9 cellular contexts compared by ENCODE assay signal in the genomic region with DNA sequence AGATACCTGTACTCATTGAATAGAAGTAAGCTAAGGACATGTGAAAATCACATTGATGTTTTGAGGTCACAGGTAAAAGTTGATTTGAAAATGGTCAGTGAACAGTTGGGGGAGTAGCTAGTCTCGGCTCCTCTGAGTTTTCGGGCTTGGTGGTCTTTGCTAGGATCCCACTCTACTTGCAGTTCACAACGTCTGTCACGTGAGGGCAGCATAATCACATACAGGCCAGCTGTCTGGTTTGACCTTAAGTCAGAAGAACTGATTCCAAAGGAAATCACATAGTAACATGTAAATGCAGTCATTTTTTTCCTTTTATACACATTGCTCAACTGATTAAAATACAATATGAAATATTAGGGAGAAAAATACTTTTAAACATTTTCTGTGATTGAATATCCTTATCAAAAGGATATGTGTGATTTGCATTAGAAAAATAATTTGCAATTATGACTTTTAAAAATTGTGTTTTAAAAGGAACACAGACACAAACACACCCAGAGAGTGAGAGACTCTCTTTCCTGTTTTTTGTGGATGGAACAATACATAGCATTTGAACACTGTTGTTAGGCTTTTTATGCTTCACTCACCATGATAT. TPM values are rescaled to one million over a fixed set of nuclear protein-coding genes. Genes with fewer than 3 reads are reported as not detected.
DNase-seq lines count a peak whose midpoint lies in the region; ATAC-seq and TF ChIP-seq lines count a peak whose summit lies in the region.
"Had no signal": no experiment of that assay in that cellular context is flagged by ENCODE, and none has a peak within 500 bp of the region (broad histone marks: within the 10 kb centered on the region; RNA-seq: fewer than 3 reads in every experiment).

No MANE protein-coding gene starts in this region.

- H3K4me1 ChIP-seq in testis, result no peaks in the 10 kb centered on the region

- H3K4me1 Mint-ChIP-seq in activated CD4-positive, alpha-beta T cell treated with anti-CD3 and anti-CD28 coated beads, Interleukin-2, amount 10 ng/mL, durations not matched to agents 7 days and 5 days, result no peaks in the 10 kb centered on the region

- H3K9me3 Mint-ChIP-seq in activated CD4-positive, alpha-beta T cell treated with anti-CD3 and anti-CD28 coated beads, Interleukin-2, amount 10 ng/mL, durations not matched to agents 7 days and 5 days, result no peaks in the 10 kb centered on the region
- H3K9me3 Mint-ChIP-seq: stimulated activated naive CD8-positive, alpha-beta T cell treated with anti-CD3 and anti-CD28 coated beads, Interleukin-15, Interleukin-2, amounts not matched to agents 100 ng/mL and 50 ng/mL, for 24 hours had no signal

- H3K4me3 ChIP-seq in AG10803 (ENCODE audit: low read length), result no peak overlapping the region
- no peak overlapping the region for H3K4me3 ChIP-seq in testis

- no peaks in the 10 kb centered on the region for H3K9me3 ChIP-seq in testis

- 5 to 6% methylated on average over 4 of the region's 4 CpGs for WGBS in testis, 2 donors

- CTCF ChIA-PET in activated CD4-positive, alpha-beta T cell treated with anti-CD3 and anti-CD28 coated beads, Interleukin-2, amount 10 ng/mL, durations not matched to agents 7 days and 5 days (lab: Charles Lee), result no interaction called here

- POLR2A ChIA-PET in activated CD4-positive, alpha-beta T cell treated with anti-CD3 and anti-CD28 coated beads, Interleukin-2, amount 10 ng/mL, durations not matched to agents 7 days and 5 days (lab: Charles Lee), result no interaction called here

- H3K4me3 Mint-ChIP-seq in activated CD4-positive, alpha-beta T cell treated with anti-CD3 and anti-CD28 coated beads, Interleukin-2, amount 10 ng/mL, durations not matched to agents 7 days and 5 days, result no peak overlapping the region
- H3K4me3 Mint-ChIP-seq: stimulated activated naive CD8-positive, alpha-beta T cell treated with anti-CD3 and anti-CD28 coated beads, Interleukin-15, Interleukin-2, amounts not matched to agents 100 ng/mL and 50 ng/mL, for 24 hours had no signal

- no peak overlapping the region for H3K27ac ChIP-seq in testis

- peak; percentile 88 for ATAC-seq in GM18517 (IDR thresholded peaks at IDR 0.05; ENCODE audit: unreplicated experiment)
- ATAC-seq in HG03060 (IDR thresholded peaks at IDR 0.05; ENCODE audit: low read depth, unreplicated experiment), result peak; percentile 62

- intact Hi-C loops in testis (cut with DNase I; ENCODE audit: low total_unique reads), result no loop called here

- peaks cover 15% of the 10 kb centered on the region for H3K27me3 Mint-ChIP-seq in activated CD4-positive, alpha-beta T cell treated with anti-CD3 and anti-CD28 coated beads, Interleukin-2, amount 10 ng/mL, durations not matched to agents 7 days and 5 days

- no peaks in the 10 kb centered on the region for H3K36me3 ChIP-seq in testis (ENCODE audit: low read depth, missing control alignments)

- TF ChIP-seq CTCF in AG10803 (conservative IDR thresholded peaks at IDR 0.05; ENCODE audit: low read length) (peak; percentile 100), testis (IDR thresholded peaks at IDR 0.05) (peak; percentile 27 to 72 (median 60))

- no peaks in the 10 kb centered on the region for H3K27me3 ChIP-seq in testis

- no peak for TF ChIP-seq POLR2A in testis (IDR thresholded peaks at IDR 0.05)

- H3K27ac Mint-ChIP-seq in activated CD4-positive, alpha-beta T cell treated with anti-CD3 and anti-CD28 coated beads, Interleukin-2, amount 10 ng/mL, durations not matched to agents 7 days and 5 days, result no peak overlapping the region
- H3K27ac Mint-ChIP-seq: stimulated activated naive CD8-positive, alpha-beta T cell treated with anti-CD3 and anti-CD28 coated beads, Interleukin-15, Interleukin-2, amounts not matched to agents 100 ng/mL and 50 ng/mL, for 24 hours had no signal

- peak; percentile 66 for DNase-seq in AG10803 (ENCODE audit: low read depth)
- DNase-seq in NCI-H2171 treated with DMSO at 0.1 percent for 48 hours (lab: John Stamatoyannopoulos, UW), result peak; percentile 72
- peak; percentile 65 for DNase-seq in activated CD4-positive, alpha-beta T cell treated with anti-CD3 and anti-CD28 coated beads, Interleukin-2, amount 10 ng/mL, durations not matched to agents 7 days and 5 days
- peak; percentile 37 for DNase-seq in epidermal melanocyte (ENCODE audit: insufficient read length, low spot score)
- DNase-seq in mucosa of gallbladder (ENCODE audit: low spot score), result peak; percentile 34
- DNase-seq in testis, result peak; percentile 77

- no peaks in the 10 kb centered on the region for H3K36me3 Mint-ChIP-seq in activated CD4-positive, alpha-beta T cell treated with anti-CD3 and anti-CD28 coated beads, Interleukin-2, amount 10 ng/mL, durations not matched to agents 7 days and 5 days (ENCODE audit: low read depth)

RNA-seq across cellular contexts. Expression of gene PDC, which starts 21.8 kb away (rescaled TPM):
- total RNA-seq in activated CD4-positive, alpha-beta T cell treated with anti-CD3 and anti-CD28 coated beads, Interleukin-2, amount 10 ng/mL, durations not matched to agents 7 days and 5 days, result not detected
- total RNA-seq in mucosa of gallbladder (not detected), testis (under 1 TPM; 0.37 to 0.39 TPM)
- not detected for polyA plus RNA-seq in testis (ENCODE audit: insufficient read depth, low read depth, low replicate concordance)
